ENCODE assay signal across 1 cellular context in genomic region chr6:20463396-20463795, GRCh38.
TF ChIP-seq lines count a peak whose summit lies in the region.

No MANE protein-coding gene starts in this region.

TF ChIP-seq in GM23338, 12 proteins besides CTCF, POLR2A, EP300 and RAD21 (continued from another document):
- TF ChIP-seq, protein P1, sequence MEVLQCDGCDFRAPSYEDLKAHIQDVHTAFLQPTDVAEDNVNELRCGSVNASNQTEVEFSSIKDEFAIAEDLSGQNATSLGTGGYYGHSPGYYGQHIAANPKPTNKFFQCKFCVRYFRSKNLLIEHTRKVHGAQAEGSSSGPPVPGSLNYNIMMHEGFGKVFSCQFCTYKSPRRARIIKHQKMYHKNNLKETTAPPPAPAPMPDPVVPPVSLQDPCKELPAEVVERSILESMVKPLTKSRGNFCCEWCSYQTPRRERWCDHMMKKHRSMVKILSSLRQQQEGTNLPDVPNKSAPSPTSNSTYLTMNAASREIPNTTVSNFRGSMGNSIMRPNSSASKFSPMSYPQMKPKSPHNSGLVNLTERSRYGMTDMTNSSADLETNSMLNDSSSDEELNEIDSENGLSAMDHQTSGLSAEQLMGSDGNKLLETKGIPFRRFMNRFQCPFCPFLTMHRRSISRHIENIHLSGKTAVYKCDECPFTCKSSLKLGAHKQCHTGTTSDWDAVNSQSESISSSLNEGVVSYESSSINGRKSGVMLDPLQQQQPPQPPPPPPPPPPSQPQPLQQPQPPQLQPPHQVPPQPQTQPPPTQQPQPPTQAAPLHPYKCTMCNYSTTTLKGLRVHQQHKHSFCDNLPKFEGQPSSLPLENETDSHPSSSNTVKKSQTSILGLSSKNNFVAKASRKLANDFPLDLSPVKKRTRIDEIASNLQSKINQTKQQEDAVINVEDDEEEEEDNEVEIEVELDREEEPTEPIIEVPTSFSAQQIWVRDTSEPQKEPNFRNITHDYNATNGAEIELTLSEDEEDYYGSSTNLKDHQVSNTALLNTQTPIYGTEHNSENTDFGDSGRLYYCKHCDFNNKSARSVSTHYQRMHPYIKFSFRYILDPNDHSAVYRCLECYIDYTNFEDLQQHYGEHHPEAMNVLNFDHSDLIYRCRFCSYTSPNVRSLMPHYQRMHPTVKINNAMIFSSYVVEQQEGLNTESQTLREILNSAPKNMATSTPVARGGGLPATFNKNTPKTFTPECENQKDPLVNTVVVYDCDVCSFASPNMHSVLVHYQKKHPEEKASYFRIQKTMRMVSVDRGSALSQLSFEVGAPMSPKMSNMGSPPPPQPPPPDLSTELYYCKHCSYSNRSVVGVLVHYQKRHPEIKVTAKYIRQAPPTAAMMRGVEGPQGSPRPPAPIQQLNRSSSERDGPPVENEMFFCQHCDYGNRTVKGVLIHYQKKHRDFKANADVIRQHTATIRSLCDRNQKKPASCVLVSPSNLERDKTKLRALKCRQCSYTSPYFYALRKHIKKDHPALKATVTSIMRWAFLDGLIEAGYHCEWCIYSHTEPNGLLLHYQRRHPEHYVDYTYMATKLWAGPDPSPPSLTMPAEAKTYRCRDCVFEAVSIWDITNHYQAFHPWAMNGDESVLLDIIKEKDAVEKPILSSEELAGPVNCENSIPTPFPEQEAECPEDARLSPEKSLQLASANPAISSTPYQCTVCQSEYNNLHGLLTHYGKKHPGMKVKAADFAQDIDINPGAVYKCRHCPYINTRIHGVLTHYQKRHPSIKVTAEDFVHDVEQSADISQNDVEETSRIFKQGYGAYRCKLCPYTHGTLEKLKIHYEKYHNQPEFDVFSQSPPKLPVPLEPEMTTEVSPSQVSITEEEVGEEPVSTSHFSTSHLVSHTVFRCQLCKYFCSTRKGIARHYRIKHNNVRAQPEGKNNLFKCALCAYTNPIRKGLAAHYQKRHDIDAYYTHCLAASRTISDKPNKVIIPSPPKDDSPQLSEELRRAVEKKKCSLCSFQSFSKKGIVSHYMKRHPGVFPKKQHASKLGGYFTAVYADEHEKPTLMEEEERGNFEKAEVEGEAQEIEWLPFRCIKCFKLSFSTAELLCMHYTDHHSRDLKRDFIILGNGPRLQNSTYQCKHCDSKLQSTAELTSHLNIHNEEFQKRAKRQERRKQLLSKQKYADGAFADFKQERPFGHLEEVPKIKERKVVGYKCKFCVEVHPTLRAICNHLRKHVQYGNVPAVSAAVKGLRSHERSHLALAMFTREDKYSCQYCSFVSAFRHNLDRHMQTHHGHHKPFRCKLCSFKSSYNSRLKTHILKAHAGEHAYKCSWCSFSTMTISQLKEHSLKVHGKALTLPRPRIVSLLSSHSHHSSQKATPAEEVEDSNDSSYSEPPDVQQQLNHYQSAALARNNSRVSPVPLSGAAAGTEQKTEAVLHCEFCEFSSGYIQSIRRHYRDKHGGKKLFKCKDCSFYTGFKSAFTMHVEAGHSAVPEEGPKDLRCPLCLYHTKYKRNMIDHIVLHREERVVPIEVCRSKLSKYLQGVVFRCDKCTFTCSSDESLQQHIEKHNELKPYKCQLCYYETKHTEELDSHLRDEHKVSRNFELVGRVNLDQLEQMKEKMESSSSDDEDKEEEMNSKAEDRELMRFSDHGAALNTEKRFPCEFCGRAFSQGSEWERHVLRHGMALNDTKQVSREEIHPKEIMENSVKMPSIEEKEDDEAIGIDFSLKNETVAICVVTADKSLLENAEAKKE (CRISPR knock-in tag; IDR thresholded peaks at IDR 0.05): no peak
- no peak for TF ChIP-seq STAT1 (IDR thresholded peaks at IDR 0.05; ENCODE audit: unreplicated experiment)
- no peak for TF ChIP-seq EZH2phosphoT487 (IDR thresholded peaks at IDR 0.05; ENCODE audit: unreplicated experiment)
- TF ChIP-seq ZNF331 (CRISPR knock-in tag; IDR thresholded peaks at IDR 0.05; ENCODE audit: low read depth): no peak
